ENCODE assay signal across 8 cellular contexts in the genomic region with DNA sequence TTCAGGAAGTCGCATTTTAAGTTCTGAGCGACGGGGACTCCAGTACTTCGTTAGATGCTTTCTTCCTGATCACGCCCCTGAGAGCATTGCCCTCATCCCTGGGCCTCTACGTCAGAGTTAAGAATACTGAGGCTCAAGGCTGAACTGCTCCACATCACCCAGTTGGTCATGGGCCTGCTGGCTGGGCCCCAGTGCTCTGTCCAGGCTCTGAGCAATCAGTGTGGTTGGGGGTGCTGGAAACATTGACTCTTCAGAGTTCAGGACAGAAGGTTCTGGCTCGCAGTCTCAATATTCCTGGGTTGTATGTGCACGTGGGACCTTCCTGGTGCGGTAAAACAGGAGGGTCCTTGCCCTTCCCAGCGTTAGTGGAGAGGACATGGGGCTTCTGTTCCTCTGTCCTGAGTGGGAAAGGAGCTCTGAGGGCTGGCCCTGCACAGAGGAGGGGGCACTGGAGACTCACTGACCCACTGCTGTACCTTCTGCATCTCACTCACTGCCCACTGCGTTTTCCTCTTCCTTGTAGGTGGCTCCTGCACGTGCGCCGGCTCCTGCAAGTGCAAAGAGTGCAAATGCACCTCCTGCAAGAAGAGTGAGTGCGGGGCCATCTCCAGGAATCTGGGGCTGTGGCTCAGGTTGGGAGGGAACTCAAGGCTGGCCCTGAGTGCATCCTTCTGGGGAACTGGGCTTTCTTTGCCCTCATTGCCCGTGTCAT. TPM values are rescaled to one million over a fixed set of nuclear protein-coding genes. Genes with fewer than 3 reads are reported as not detected.
DNase-seq lines count a peak whose midpoint lies in the region; ATAC-seq and TF ChIP-seq lines count a peak whose summit lies in the region.

No MANE protein-coding gene starts in this region.

- H3K36me3 ChIP-seq in iPS-15b (ENCODE audit: control insufficient read depth, insufficient read depth, low read length) (no peaks in the 10 kb centered on the region), smooth muscle cell (ENCODE audit: low read depth) (no peaks in the 10 kb centered on the region)

- no peaks in the 10 kb centered on the region for H4K20me1 ChIP-seq in smooth muscle cell (ENCODE audit: low read depth)

- no peaks in the 10 kb centered on the region for H3K9me3 ChIP-seq in iPS-15b (ENCODE audit: control insufficient read depth, insufficient read depth, low read length)
- H3K9me3 ChIP-seq in smooth muscle cell (replicated peaks; ENCODE audit: low read depth): no peaks in the 10 kb centered on the region

- no peaks in the 10 kb centered on the region for H3K79me2 ChIP-seq in smooth muscle cell (ENCODE audit: low read depth)

- H3K27me3 Mint-ChIP-seq in activated T-cell treated with anti-CD3 and anti-CD28 coated beads, Interleukin-2, amount 50 U/mL, for 24 hours: peaks cover 37% of the 10 kb centered on the region
- H3K27me3 Mint-ChIP-seq in activated naive CD8-positive, alpha-beta T cell treated with anti-CD3 and anti-CD28 coated beads, Interleukin-2, amount 50 U/mL, for 24 hours: peaks cover 26% of the 10 kb centered on the region

- peaks cover 15% of the 10 kb centered on the region for H3K4me1 Mint-ChIP-seq in activated T-cell treated with anti-CD3 and anti-CD28 coated beads, Interleukin-2, amount 50 U/mL, for 24 hours (ENCODE audit: low read depth)
- H3K4me1 Mint-ChIP-seq in activated naive CD8-positive, alpha-beta T cell treated with anti-CD3 and anti-CD28 coated beads, Interleukin-2, amount 50 U/mL, for 24 hours: peaks cover 20% of the 10 kb centered on the region

- H3K27me3 ChIP-seq in iPS-15b (ENCODE audit: control insufficient read depth, insufficient read depth, low read length) (peaks cover 91% of the 10 kb centered on the region), smooth muscle cell (ENCODE audit: low read depth) (peaks cover 11% of the 10 kb centered on the region)

- H3K4me3 Mint-ChIP-seq in activated T-cell treated with anti-CD3 and anti-CD28 coated beads, Interleukin-2, amount 50 U/mL, for 24 hours: peak overlapping the region; percentile 81
- peak overlapping the region; percentile 82 for H3K4me3 Mint-ChIP-seq in activated naive CD8-positive, alpha-beta T cell treated with anti-CD3 and anti-CD28 coated beads, Interleukin-2, amount 50 U/mL, for 24 hours

- peak overlapping the region; percentile 80 for H2AFZ ChIP-seq in smooth muscle cell (ENCODE audit: low read depth)

- peak overlapping the region; percentile 93 for H3K4me2 ChIP-seq in smooth muscle cell

- TF ChIP-seq CTCF in smooth muscle cell (IDR thresholded peaks at IDR 0.05; ENCODE audit: borderline replicate concordance, insufficient read depth, poor library complexity, severe bottlenecking): no peak

- peak overlapping the region; percentile 67 for H3K4me3 ChIP-seq in iPS-15b (ENCODE audit: low read depth, low read length)
- peak overlapping the region; percentile 49 for H3K4me3 ChIP-seq in smooth muscle cell

- no peaks in the 10 kb centered on the region for H3K9me3 Mint-ChIP-seq in activated T-cell treated with anti-CD3 and anti-CD28 coated beads, Interleukin-2, amount 50 U/mL, for 24 hours
- no peaks in the 10 kb centered on the region for H3K9me3 Mint-ChIP-seq in activated naive CD8-positive, alpha-beta T cell treated with anti-CD3 and anti-CD28 coated beads, Interleukin-2, amount 50 U/mL, for 24 hours

- no peaks in the 10 kb centered on the region for H3K36me3 Mint-ChIP-seq in activated T-cell treated with anti-CD3 and anti-CD28 coated beads, Interleukin-2, amount 50 U/mL, for 24 hours (ENCODE audit: low read depth)
- H3K36me3 Mint-ChIP-seq in activated naive CD8-positive, alpha-beta T cell treated with anti-CD3 and anti-CD28 coated beads, Interleukin-2, amount 50 U/mL, for 24 hours (ENCODE audit: low read depth): no peaks in the 10 kb centered on the region

- no peak overlapping the region for H3K27ac Mint-ChIP-seq in activated T-cell treated with anti-CD3 and anti-CD28 coated beads, Interleukin-2, amount 50 U/mL, for 24 hours
- peak overlapping the region; percentile 47 for H3K27ac Mint-ChIP-seq in activated naive CD8-positive, alpha-beta T cell treated with anti-CD3 and anti-CD28 coated beads, Interleukin-2, amount 50 U/mL, for 24 hours

- peak; percentile 41 for ATAC-seq in activated naive CD8-positive, alpha-beta T cell treated with anti-CD3 and anti-CD28 coated beads, Interleukin-2, amount 50 U/mL, for 24 hours
- ATAC-seq in GM18517 (IDR thresholded peaks at IDR 0.05; ENCODE audit: unreplicated experiment) (no peak), GM19397 (IDR thresholded peaks at IDR 0.05; ENCODE audit: unreplicated experiment) (no peak)

- 46% methylated on average over 16 of the region's 16 CpGs for WGBS in smooth muscle cell (ENCODE audit: low lambda C conversion rate)

- no peak overlapping the region for H3K27ac ChIP-seq in smooth muscle cell (ENCODE audit: low read depth)

- H3F3A ChIP-seq in smooth muscle cell (ENCODE audit: low read depth): peaks cover 3% of the 10 kb centered on the region

- peaks cover 14% of the 10 kb centered on the region for H3K4me1 ChIP-seq in iPS-15b (ENCODE audit: control insufficient read depth, insufficient read depth, low read length)
- peaks cover 10% of the 10 kb centered on the region for H3K4me1 ChIP-seq in smooth muscle cell (ENCODE audit: low read depth)

- DNase-seq in activated T-cell treated with anti-CD3 and anti-CD28 coated beads, Interleukin-2, amount 50 U/mL, for 24 hours: no peak
- DNase-seq in activated T-cell treated with anti-CD3 and anti-CD28 coated beads, Interleukin-2, amount 50 U/mL, for 48 hours: no peak
- no peak for DNase-seq in activated naive CD8-positive, alpha-beta T cell treated with anti-CD3 and anti-CD28 coated beads, Interleukin-2, amount 50 U/mL, for 24 hours
- DNase-seq in smooth muscle cell (lab: John Stamatoyannopoulos, UW; ENCODE audit: unreplicated experiment) (no peak), kidney glomerular epithelial cell (lab: John Stamatoyannopoulos, UW) (no peak)

- H3K9ac ChIP-seq in iPS-15b (ENCODE audit: low read depth, low read length) (no peak overlapping the region), smooth muscle cell (ENCODE audit: low read depth) (no peak overlapping the region)

RNA-seq across cellular contexts. Expression of gene MT1E, which starts 0.5 kb away (rescaled TPM):
- total RNA-seq in smooth muscle cell: 0.67 and 2.0 TPM in 2 replicates
- polyA plus RNA-seq in smooth muscle cell: 2.2 and 10.3 TPM in 2 replicates

RNA-seq across cellular contexts. Expression of gene MT1M, which starts 6.4 kb away (rescaled TPM):
- not detected in 2 replicates for total RNA-seq in smooth muscle cell
- polyA plus RNA-seq in smooth muscle cell: 0.19 TPM in 1 of 2 replicates, not detected in the other

RNA-seq across cellular contexts. Expression of gene MT1A, which starts 12.4 kb away (rescaled TPM):
- not detected in 2 replicates for total RNA-seq in smooth muscle cell
- polyA plus RNA-seq in smooth muscle cell: not detected in 2 replicates

RNA-seq across cellular contexts. Expression of gene MT2A, which starts 17.7 kb away (rescaled TPM):
- 12.6 and 14.8 TPM in 2 replicates for total RNA-seq in smooth muscle cell
- polyA plus RNA-seq in smooth muscle cell: 171 and 225 TPM in 2 replicates

RNA-seq across cellular contexts. Expression of gene MT1B, which starts 25.6 kb away (rescaled TPM):
- not detected in 2 replicates for total RNA-seq in smooth muscle cell
- polyA plus RNA-seq in smooth muscle cell: not detected in 2 replicates
